ENCODE assay signal across 14 cellular contexts in the genomic region with DNA sequence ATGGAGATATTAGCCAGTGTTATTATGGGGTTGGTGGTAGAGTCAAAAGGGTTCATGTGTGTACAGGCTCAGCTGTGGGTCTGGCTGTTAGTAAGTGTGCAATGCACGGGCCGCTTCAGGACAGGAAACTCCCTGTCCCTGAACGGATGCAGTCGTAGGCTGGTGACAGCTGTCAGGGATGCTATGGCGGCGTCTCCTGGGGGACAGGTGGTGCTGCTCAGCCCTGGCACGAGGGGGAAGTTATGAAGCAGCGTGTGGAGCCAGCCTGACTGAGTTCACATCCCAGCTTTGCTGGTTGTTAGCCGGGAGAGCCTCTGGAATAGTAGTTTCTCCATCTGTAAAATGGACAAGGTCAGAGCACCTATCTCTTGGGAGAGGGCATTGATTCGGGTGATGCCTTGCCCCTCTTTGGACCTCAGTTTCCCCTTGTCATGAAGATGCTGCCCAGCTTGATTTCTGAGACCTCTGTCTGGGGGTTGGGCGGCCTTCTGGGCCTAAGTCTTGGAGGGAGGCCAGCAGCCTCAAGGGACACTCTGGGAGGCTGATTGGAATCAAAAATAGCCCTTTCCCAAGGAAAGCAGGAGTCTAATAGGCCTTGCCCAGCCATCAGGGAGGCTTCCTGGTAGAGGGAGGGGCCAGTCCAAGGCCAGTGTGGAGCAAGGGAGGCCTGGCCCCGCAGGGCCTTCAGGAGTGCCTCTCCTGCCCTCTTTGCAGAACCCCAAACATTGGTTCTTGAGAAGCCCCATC.
DNase-seq lines count a peak whose midpoint lies in the region; ATAC-seq and TF ChIP-seq lines count a peak whose summit lies in the region.
"Had no signal": no experiment of that assay in that cellular context is flagged by ENCODE, and none has a peak within 500 bp of the region (broad histone marks: within the 10 kb centered on the region; RNA-seq: fewer than 3 reads in every experiment).

No MANE protein-coding gene starts in this region.

- H3K4me3 Mint-ChIP-seq in dendritic cell treated with granulocyte-macrophage colony-stimulating factor and Interleukin-4, amounts not matched to agents 40 ng/mL and 50 ng/mL, for 4 days, result no peak overlapping the region
- H3K4me3 Mint-ChIP-seq: GM23338, type B pancreatic cell, WTC11 had no signal

- peak overlapping the region; percentile 19 for H3K4me3 ChIP-seq in GM12875 (ENCODE audit: low read depth, low read length)
- no peak overlapping the region for H3K4me3 ChIP-seq in rectal smooth muscle tissue (ENCODE audit: low read length)
- H3K4me3 ChIP-seq: GM23338, prostate gland had no signal

- H3K4me1 Mint-ChIP-seq in dendritic cell treated with granulocyte-macrophage colony-stimulating factor and Interleukin-4, amounts not matched to agents 40 ng/mL and 50 ng/mL, for 4 days (ENCODE audit: low read depth), result peaks cover 74% of the 10 kb centered on the region
- H3K4me1 Mint-ChIP-seq: GM23338, WTC11 had no signal

- no peak for TF ChIP-seq CTCF in GM12875 (IDR thresholded peaks at IDR 0.05; ENCODE audit: borderline replicate concordance, insufficient read depth, low read depth, low read length)

- ATAC-seq in HG03354 (IDR thresholded peaks at IDR 0.05; ENCODE audit: poor library complexity, severe bottlenecking, unreplicated experiment) (peak; percentile 31), HG03439 (IDR thresholded peaks at IDR 0.05; ENCODE audit: unreplicated experiment) (no peak), GM19452 (IDR thresholded peaks at IDR 0.05; ENCODE audit: unreplicated experiment) (no peak)
- ATAC-seq: GM23338, WTC11 had no signal

- H3K36me3 ChIP-seq in rectal smooth muscle tissue (ENCODE audit: control insufficient read depth, insufficient read depth, low read length), result peaks cover under 1% of the 10 kb centered on the region
- H3K36me3 ChIP-seq: prostate gland had no signal

- no peaks in the 10 kb centered on the region for H3K36me3 Mint-ChIP-seq in dendritic cell treated with granulocyte-macrophage colony-stimulating factor and Interleukin-4, amounts not matched to agents 40 ng/mL and 50 ng/mL, for 4 days (ENCODE audit: low read depth)
- H3K36me3 Mint-ChIP-seq: type B pancreatic cell, WTC11 had no signal

- no peaks in the 10 kb centered on the region for H3K27me3 ChIP-seq in rectal smooth muscle tissue (ENCODE audit: control insufficient read depth, insufficient read depth, low read length)

- H3K27ac Mint-ChIP-seq in dendritic cell treated with granulocyte-macrophage colony-stimulating factor and Interleukin-4, amounts not matched to agents 40 ng/mL and 50 ng/mL, for 4 days, result peak overlapping the region; percentile 14
- H3K27ac Mint-ChIP-seq: GM23338, type B pancreatic cell, WTC11 had no signal

- no peak overlapping the region for H3K9ac ChIP-seq in rectal smooth muscle tissue (ENCODE audit: low read length)
- H3K9ac ChIP-seq: KMS-11 had no signal

- intact Hi-C loops in dendritic cell treated with granulocyte-macrophage colony-stimulating factor and Interleukin-4, amounts not matched to agents 40 ng/mL and 50 ng/mL, for 4 days (cut with micrococcal nuclease), result loop anchor here (10.0 kb wide), 1 partner anchor 426 kb away; no protein-coding TSS in a partner anchor

- H3K27ac ChIP-seq in rectal smooth muscle tissue (ENCODE audit: low read depth, low read length), result peak overlapping the region; percentile 52
- H3K27ac ChIP-seq: KMS-11, prostate gland had no signal

- DNase-seq in NCI-H2081 (lab: John Stamatoyannopoulos, UW), result no peak
- DNase-seq: foreskin melanocyte, NCI-H2107 had no signal

- no peaks in the 10 kb centered on the region for H3K9me3 Mint-ChIP-seq in dendritic cell treated with granulocyte-macrophage colony-stimulating factor and Interleukin-4, amounts not matched to agents 40 ng/mL and 50 ng/mL, for 4 days
- H3K9me3 Mint-ChIP-seq: GM23338, type B pancreatic cell, WTC11 had no signal

- H3K4me1 ChIP-seq in rectal smooth muscle tissue (ENCODE audit: control insufficient read depth, insufficient read depth, low read length), result peaks cover 26% of the 10 kb centered on the region
- H3K4me1 ChIP-seq: prostate gland had no signal

- peaks cover 32% of the 10 kb centered on the region for H3K27me3 Mint-ChIP-seq in dendritic cell treated with granulocyte-macrophage colony-stimulating factor and Interleukin-4, amounts not matched to agents 40 ng/mL and 50 ng/mL, for 4 days
